25 cellular contexts compared by ENCODE assay signal in genomic region chr17:81336930-81337325, GRCh38. TPM values are rescaled to one million over a fixed set of nuclear protein-coding genes. Genes with fewer than 3 reads are reported as not detected.
DNase-seq lines count a peak whose midpoint lies in the region; ATAC-seq, FAIRE-seq and TF ChIP-seq lines count a peak whose summit lies in the region.
"Had no signal": no experiment of that assay in that cellular context is flagged by ENCODE, and none has a peak within 500 bp of the region (broad histone marks: within the 10 kb centered on the region; RNA-seq: fewer than 3 reads in every experiment).

No MANE protein-coding gene starts in this region.

- H3K4me3 ChIP-seq in BLaER1 (no peak overlapping the region), H1 (ENCODE audit: extremely low read depth in 1 of 4, insufficient read depth in 2 of 4, low read depth in 3 of 4, low read length in 4 of 4) (no peak overlapping the region), mucosa of stomach (ENCODE audit: low read length) (no peak overlapping the region), stomach smooth muscle (ENCODE audit: low read length in 2 of 2) (no peak overlapping the region)
- H3K4me3 ChIP-seq: GM23338, right atrium auricular region, SK-N-MC, thoracic aorta had no signal

- 85% methylated on average over 6 of the region's 8 CpGs; no CpG with 5 or more reads in 1 of the 2 experiments for WGBS in H1 (ENCODE audit: extremely low coverage in 1 of 2, insufficient coverage in 1 of 2, insufficient read length in 1 of 2, insufficient replicate concordance in 2 of 2, low coverage in 1 of 2, low lambda C conversion rate in 2 of 2, missing lambda C conversion rate in 1 of 2), 2 experiments

- H2BK15ac ChIP-seq in H1 (ENCODE audit: low read length), result no peak overlapping the region

- peak overlapping the region; percentile 6; the same call in 1 of the 2 replicates for H2BK12ac ChIP-seq in H1 (ENCODE audit: low read depth, low read length)

- POLR2A ChIA-PET in H1 (lab: Charles Lee; ENCODE audit: partially characterized antibody), result interaction anchor here (1.4 to 2.7 kb wide), 3 partner anchors 10 to 60 kb away, joined by 3 to 5 read pairs (median 4); no protein-coding TSS in a partner anchor

- H3K4ac ChIP-seq in H1 (replicated peaks; ENCODE audit: insufficient read length, low read depth, low read length), result no peak overlapping the region

- H3K23ac ChIP-seq in H1 (ENCODE audit: insufficient read length), result no peak overlapping the region

- peaks cover 86% of the 10 kb centered on the region for H4K20me1 ChIP-seq in BLaER1
- peaks cover 0 to 2% of the 10 kb centered on the region in 2 experiments for H4K20me1 ChIP-seq in H1 (replicated peaks in 1 of 2; ENCODE audit: control insufficient read depth in 1 of 2, insufficient read depth in 2 of 2, low read length in 2 of 2)

- no peak overlapping the region for H2AFZ ChIP-seq in H1 (ENCODE audit: low read length)
- H2AFZ ChIP-seq: GM23338 had no signal

- H3K9me3 ChIP-seq in BLaER1 (no peaks in the 10 kb centered on the region), H1 (ENCODE audit: insufficient read depth in 2 of 2, low read depth in 1 of 2, low read length in 1 of 2) (no peaks in the 10 kb centered on the region), mucosa of stomach (ENCODE audit: control insufficient read depth, low read length) (no peaks in the 10 kb centered on the region), stomach smooth muscle (ENCODE audit: control insufficient read depth in 2 of 2, low read length in 2 of 2) (no peaks in the 10 kb centered on the region)
- H3K9me3 ChIP-seq: right atrium auricular region, thoracic aorta had no signal

- H3K79me1 ChIP-seq in H1 (ENCODE audit: low read depth, low read length), result no peaks in the 10 kb centered on the region

- DNase-seq in H1 (ENCODE audit: low read depth in 1 of 2, low spot score in 2 of 2) (no peak), T1000 (lab: John Stamatoyannopoulos, UW) (no peak), AML-193 (lab: John Stamatoyannopoulos, UW) (no peak)
- no peak for DNase-seq in stimulated activated CD4-positive, alpha-beta T cell treated with anti-CD3 and anti-CD28 coated beads, Interleukin-2, amount 100 ng/mL, for 48 hours
- DNase-seq: activated CD4-positive, alpha-beta T cell treated with anti-CD3 and anti-CD28 coated beads for 1 hour; activated CD8-positive, alpha-beta T cell treated with anti-CD3 and anti-CD28 coated beads, Interleukin-2, amount 10 ng/mL, durations not matched to agents 7 days and 5 days; amygdala; effector memory CD4-positive, alpha-beta T cell; foreskin keratinocyte; NCI-H1417 treated with DMSO at 0.1 percent for 48 hours; NCI-H2081 treated with DMSO at 0.1 percent for 48 hours; NCI-H748 treated with DMSO at 0.1 percent for 48 hours; nephron progenitor cell; stimulated activated naive B cell treated with anti-CD40 and anti-IgM and Interleukin-4, amounts not matched to agents 10 μg/mL and 1 μg/mL and 100 μg/mL, for 72 hours had no signal

- H3K23me2 ChIP-seq in H1 (ENCODE audit: low read depth, low read length), result peaks cover 7% of the 10 kb centered on the region; the same call in 1 of the 2 replicates

- no peak for FAIRE-seq in H1 (lab: Jason Lieb, UNC)
- FAIRE-seq: colon had no signal

- H3K14ac ChIP-seq in H1 (ENCODE audit: insufficient read length), result no peak overlapping the region

- H3K36me3 ChIP-seq in BLaER1 (peaks cover 18% of the 10 kb centered on the region), H1 (ENCODE audit: control insufficient read depth in 2 of 4, insufficient read depth in 4 of 4, low read length in 3 of 4) (no peaks in the 10 kb centered on the region; a peak in 1 of 8 replicates), mucosa of stomach (ENCODE audit: control insufficient read depth, insufficient read depth, low read length) (no peaks in the 10 kb centered on the region), stomach smooth muscle (ENCODE audit: control insufficient read depth in 2 of 2, insufficient read depth in 2 of 2, low read length in 2 of 2) (no peaks in the 10 kb centered on the region)
- H3K36me3 ChIP-seq: right atrium auricular region, thoracic aorta had no signal

- H3K4me2 ChIP-seq in BLaER1 (peak overlapping the region; percentile 96; the same call in 1 of the 2 replicates), H1 (ENCODE audit: insufficient read depth in 1 of 2, low read depth in 2 of 2, low read length in 2 of 2) (no peak overlapping the region)
- H3K4me2 ChIP-seq: GM23338, KMS-11 had no signal

- no peak for TF ChIP-seq CTCF in H1 (IDR thresholded peaks at IDR 0.05; ENCODE audit: control extremely low read depth in 1 of 3, insufficient read depth in 1 of 3, low read depth in 1 of 3, low read length in 3 of 3)

- CTCF ChIA-PET in H1 (lab: Charles Lee; ENCODE audit: partially characterized antibody), result interaction anchor here (1.0 to 2.4 kb wide), 3 partner anchors 15 to 58 kb away, joined by 3 to 6 read pairs (median 5); partner anchors contain the start of gene BAHCC1

- no peak overlapping the region for H4K5ac ChIP-seq in H1 (ENCODE audit: insufficient read length, low read depth, low read length)

- H3K9ac ChIP-seq in BLaER1 (no peak overlapping the region), H1 (replicated peaks in 1 of 4; ENCODE audit: extremely low read depth in 1 of 4, low read depth in 3 of 4, low read length in 3 of 4) (no peak overlapping the region), mucosa of stomach (ENCODE audit: low read length) (peak overlapping the region; percentile 39), stomach smooth muscle (ENCODE audit: low read length in 2 of 2) (peak overlapping the region; percentile 27 to 36)
- H3K9ac ChIP-seq: KMS-11 had no signal

- peaks cover 14% of the 10 kb centered on the region; the same call in 1 of the 2 replicates for H3K27me3 ChIP-seq in BLaER1
- H3K27me3 ChIP-seq in H1 (replicated peaks in 1 of 4; ENCODE audit: control insufficient read depth in 3 of 4, extremely low read depth in 1 of 4, insufficient read depth in 3 of 4, low read length in 3 of 4), result peaks cover 17 to 37% (median 26%) of the 10 kb centered on the region in 4 experiments
- peaks cover 15% of the 10 kb centered on the region for H3K27me3 ChIP-seq in mucosa of stomach (ENCODE audit: control insufficient read depth, insufficient read depth, low read length)
- H3K27me3 ChIP-seq in stomach smooth muscle (ENCODE audit: control insufficient read depth in 1 of 2, insufficient read depth in 2 of 2, low read length in 2 of 2), result no peaks in the 10 kb centered on the region
- H3K27me3 ChIP-seq: right atrium auricular region had no signal

- H2BK20ac ChIP-seq in H1 (ENCODE audit: low read length), result no peak overlapping the region

- no peak overlapping the region; the same call in 1 of the 2 replicates for H3K18ac ChIP-seq in H1 (ENCODE audit: extremely low read depth, low read length)

- H4K8ac ChIP-seq in H1 (ENCODE audit: extremely low read depth, insufficient read depth, low read length), result no peak overlapping the region

- H3K4me1 ChIP-seq in BLaER1 (peaks cover 93% of the 10 kb centered on the region), H1 (replicated peaks in 1 of 4; ENCODE audit: control insufficient read depth in 3 of 4, insufficient read depth in 4 of 4, low read length in 3 of 4) (peaks cover 0 to 36% (median 24%) of the 10 kb centered on the region in 4 experiments; a peak in 6 of 7 replicates), mucosa of stomach (ENCODE audit: control insufficient read depth, insufficient read depth, low read length) (peaks cover 57% of the 10 kb centered on the region), stomach smooth muscle (ENCODE audit: control insufficient read depth, insufficient read depth, low read length) (peaks cover 59% of the 10 kb centered on the region)

- H3K27ac ChIP-seq in BLaER1, result no peak overlapping the region
- no peak overlapping the region for H3K27ac ChIP-seq in H1 (ENCODE audit: low read depth, low read length)
- H3K27ac ChIP-seq in stomach smooth muscle (ENCODE audit: low read length), result no peak overlapping the region
- H3K27ac ChIP-seq: foreskin keratinocyte, HL-60, KMS-11, right atrium auricular region, SK-N-MC, thoracic aorta had no signal

- no peak overlapping the region for H3K56ac ChIP-seq in H1 (replicated peaks; ENCODE audit: insufficient read length, low read depth, low read length)

- no peak for TF ChIP-seq POLR2A in H1 (IDR thresholded peaks at IDR 0.05; ENCODE audit: control extremely low read depth in 1 of 2, low read depth in 2 of 2, low read length in 2 of 2)

- no peak overlapping the region for H4K91ac ChIP-seq in H1 (replicated peaks; ENCODE audit: insufficient read length, low read length)

- TF ChIP-seq RAD21 in H1 (IDR thresholded peaks at IDR 0.05 in 1 of 2, conservative IDR thresholded peaks at IDR 0.05 in 1 of 2; ENCODE audit: low read depth in 2 of 2, low read length in 2 of 2), result no peak

- no peaks in the 10 kb centered on the region for H3K79me2 ChIP-seq in H1 (ENCODE audit: control insufficient read depth in 1 of 2, insufficient read depth in 2 of 2, low read length in 2 of 2)

- no peak for TF ChIP-seq EP300 in H1 (IDR thresholded peaks at IDR 0.05; ENCODE audit: borderline replicate concordance in 1 of 2, low read depth in 2 of 2, low read length in 2 of 2)

- H2BK120ac ChIP-seq in H1 (replicated peaks; ENCODE audit: low read depth, low read length), result no peak overlapping the region

- ATAC-seq in GM19455 (IDR thresholded peaks at IDR 0.05; ENCODE audit: unreplicated experiment), result no peak
- ATAC-seq: activated CD8-positive, alpha-beta T cell treated with anti-CD3 and anti-CD28 coated beads, Interleukin-2, amount 10 ng/mL, durations not matched to agents 7 days and 5 days; foreskin keratinocyte; stimulated activated naive B cell treated with anti-CD40 and anti-IgM and Interleukin-4, amounts not matched to agents 10 μg/mL and 1 μg/mL and 100 μg/mL, for 72 hours had no signal

- no peak overlapping the region for H2AK5ac ChIP-seq in H1 (ENCODE audit: low read depth, low read length)

- H2BK5ac ChIP-seq in H1 (ENCODE audit: low read depth, low read length), result no peak overlapping the region

RNA-seq across cellular contexts. Expression of gene SLC38A10, which starts 41.8 kb away (rescaled TPM):
- total RNA-seq in H1 (2021; fragmentation: NEBNext Ultra II Directional; extraction: Animal tissue kit (Norgen Biotek cat#: 25700)), result 35.7 and 41.0 TPM in 2 replicates
- 26.4 and 44.4 TPM in 2 replicates for polyA plus RNA-seq in H1 (2011; rRNA removed)
- 26.3 TPM for polyA plus RNA-seq in H1 (2011; cell fraction: cytosol; rRNA removed)
- 76.9 TPM for polyA plus RNA-seq in H1 (2011; cell fraction: nucleus; rRNA removed)
- 24.8 to 37.5 TPM (median 34.7 TPM) in 4 replicates for polyA plus RNA-seq in H1 (2012, experiment 1 of 2)
- polyA plus RNA-seq in H1 (2012, experiment 2 of 2), result 22.5 TPM
- polyA plus RNA-seq in H1 (2013, experiment 1 of 2), result 29.8 TPM
- 28.9 TPM for polyA plus RNA-seq in H1 (2013, experiment 2 of 2)
- 35.9 and 40.0 TPM in 2 replicates for polyA minus RNA-seq in H1 (2011; rRNA and poly(A)+ RNA removed)
- 38.1 TPM for polyA minus RNA-seq in H1 (2011; cell fraction: cytosol; rRNA and poly(A)+ RNA removed)
- 47.8 TPM for polyA minus RNA-seq in H1 (2011; cell fraction: nucleus; rRNA and poly(A)+ RNA removed)

RNA-seq across cellular contexts. Expression of gene BAHCC1, which starts 58.3 kb away (rescaled TPM):
- 0.58 and 0.71 TPM in 2 replicates for total RNA-seq in H1 (2021; fragmentation: NEBNext Ultra II Directional; extraction: Animal tissue kit (Norgen Biotek cat#: 25700))
- polyA plus RNA-seq in H1 (2011; rRNA removed), result 0.26 and 0.61 TPM in 2 replicates
- 0.47 TPM for polyA plus RNA-seq in H1 (2011; cell fraction: cytosol; rRNA removed)
- polyA plus RNA-seq in H1 (2011; cell fraction: nucleus; rRNA removed), result 2.9 TPM
- polyA plus RNA-seq in H1 (2012, experiment 1 of 2), result 0.44 to 0.98 TPM (median 0.89 TPM) in 4 replicates
- 0.58 TPM for polyA plus RNA-seq in H1 (2012, experiment 2 of 2)
- polyA plus RNA-seq in H1 (2013, experiment 1 of 2), result 0.45 TPM
- polyA plus RNA-seq in H1 (2013, experiment 2 of 2), result 0.50 TPM
- 0.88 and 0.95 TPM in 2 replicates for polyA minus RNA-seq in H1 (2011; rRNA and poly(A)+ RNA removed)
- polyA minus RNA-seq in H1 (2011; cell fraction: cytosol; rRNA and poly(A)+ RNA removed), result 3.2 TPM
- polyA minus RNA-seq in H1 (2011; cell fraction: nucleus; rRNA and poly(A)+ RNA removed), result 1.3 TPM

Comparison
In these comparisons a context has a peak if more than half of its experiments do, and no peak if none do; other contexts are left out.
1. H3K9ac ChIP-seq: peak in mucosa of stomach (single experiment) and stomach smooth muscle (2 of 2); none in BLaER1 (single experiment) and H1 (0 of 4).